In the genomic region with DNA sequence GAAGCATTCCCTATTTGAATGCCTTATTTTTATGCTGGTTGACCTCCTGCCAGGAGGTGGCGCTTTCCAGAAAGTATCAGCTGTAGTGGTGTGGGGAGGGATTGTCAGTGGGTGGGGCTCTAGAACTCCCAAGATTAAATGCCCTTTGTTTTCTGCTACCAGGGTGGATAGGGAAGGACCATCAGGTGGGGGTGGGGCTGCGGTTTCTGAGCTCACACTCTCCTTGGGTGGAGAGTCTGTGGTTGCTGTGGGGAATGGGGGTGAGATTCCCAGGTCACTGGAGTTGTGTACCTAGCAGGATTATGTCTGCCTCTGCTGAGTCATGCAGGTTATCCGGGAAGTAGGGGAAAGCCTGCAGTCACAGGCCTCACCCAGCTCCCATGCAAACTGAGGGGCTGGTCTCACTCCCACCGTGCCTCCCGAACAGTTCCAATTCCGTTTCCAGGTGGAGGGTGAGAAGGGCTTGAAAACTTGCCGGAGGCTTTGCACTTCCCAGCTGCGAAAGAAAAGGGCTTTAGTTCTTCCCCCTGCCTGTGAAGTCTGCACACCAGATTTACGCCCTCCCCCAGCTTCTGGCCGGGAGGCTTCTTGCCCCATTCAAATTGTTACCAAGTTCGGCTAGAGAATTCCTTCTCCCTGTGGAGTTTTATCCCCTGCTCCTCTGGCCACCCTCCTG, we compare ENCODE assay signal across 15 cellular contexts.
DNase-seq lines count a peak whose midpoint lies in the region; ATAC-seq, FAIRE-seq and TF ChIP-seq lines count a peak whose summit lies in the region.
"Had no signal": no experiment of that assay in that cellular context is flagged by ENCODE, and none has a peak within 500 bp of the region (broad histone marks: within the 10 kb centered on the region; RNA-seq: fewer than 3 reads in every experiment).

No MANE protein-coding gene starts in this region.

- TF ChIP-seq EP300 in A549 (IDR thresholded peaks at IDR 0.05) = no peak

- peak overlapping the region; percentile 41 for H3K9ac ChIP-seq in iPS-15b (ENCODE audit: low read depth, low read length)
- H3K9ac ChIP-seq: BLaER1 had no signal

- DNase-seq in A549 (ENCODE audit: low read depth in 1 of 2, low spot score in 1 of 2) (peak in 1 of 2 experiments; percentile 52), H7 (peak; percentile 1), RPMI8226 (peak; percentile 15), foreskin fibroblast (no peak)
- no peak for DNase-seq in activated CD4-positive, CD25-positive, alpha-beta regulatory T cell treated with anti-CD3 and anti-CD28 coated beads, Interleukin-2, amount 50 U/mL, for 72 hours
- DNase-seq in activated T-cell treated with anti-CD3 and anti-CD28 coated beads, Interleukin-2, amount 50 U/mL, for 4 hours = no peak
- DNase-seq: cerebellar nuclear complex; left ventricle myocardium inferior; NCI-H1436 treated with DMSO at 0.1 percent for 48 hours; stimulated activated naive CD8-positive, alpha-beta T cell treated with anti-CD3 and anti-CD28 coated beads, Interleukin-15, Interleukin-2, amounts not matched to agents 100 U/mL and 50 U/mL, for 24 hours had no signal

- CTCF ChIA-PET in A549 (lab: Yijun Ruan, JAX) = no interaction called here

- H3K36me3 ChIP-seq in H7 (replicated peaks; ENCODE audit: control insufficient read depth, insufficient read depth, low read length) (no peaks in the 10 kb centered on the region), iPS-15b (ENCODE audit: control insufficient read depth, insufficient read depth, low read length) (no peaks in the 10 kb centered on the region)
- H3K36me3 ChIP-seq: BLaER1, left ventricle myocardium inferior had no signal

- H3K27me3 ChIP-seq in H7 (ENCODE audit: control insufficient read depth, insufficient read depth, low read length) (no peaks in the 10 kb centered on the region), iPS-15b (ENCODE audit: control insufficient read depth, insufficient read depth, low read length) (no peaks in the 10 kb centered on the region)
- H3K27me3 ChIP-seq: BLaER1 had no signal

- 34% methylated on average over 11 of the region's 11 CpGs for WGBS in A549 (ENCODE audit: missing lambda C conversion rate)

- peak overlapping the region in 1 of 2 experiments; percentile 11; a peak in 2 of 6 replicates for H3K27ac ChIP-seq in A549
- H3K27ac ChIP-seq: BLaER1, left ventricle myocardium inferior had no signal

- no peaks in the 10 kb centered on the region for H3K4me1 Mint-ChIP-seq in activated T-cell treated with anti-CD3 and anti-CD28 coated beads, Interleukin-2, amount 50 U/mL, for 4 hours (ENCODE audit: low read depth)
- H3K4me1 Mint-ChIP-seq: activated T-helper 17 cell treated with anti-CD3 and anti-CD28 coated beads, Interleukin-2, amount 50 U/mL, for 72 hours had no signal

- no peaks in the 10 kb centered on the region for H3K36me3 Mint-ChIP-seq in activated T-cell treated with anti-CD3 and anti-CD28 coated beads, Interleukin-2, amount 50 U/mL, for 4 hours (ENCODE audit: insufficient read depth)

- ATAC-seq in A549 (peak in 1 of 2 experiments; percentile 68; a peak in 3 of 6 replicates), GM18909 (IDR thresholded peaks at IDR 0.05; ENCODE audit: poor library complexity, unreplicated experiment) (no peak)
- no peak for ATAC-seq in activated T-cell treated with anti-CD3 and anti-CD28 coated beads, Interleukin-2, amount 50 U/mL, for 4 hours
- ATAC-seq: activated T-helper 17 cell treated with anti-CD3 and anti-CD28 coated beads, Interleukin-2, amount 50 U/mL, for 72 hours; GM12878; stimulated activated naive CD8-positive, alpha-beta T cell treated with anti-CD3 and anti-CD28 coated beads, Interleukin-15, Interleukin-2, amounts not matched to agents 100 U/mL and 50 U/mL, for 24 hours had no signal

- POLR2A ChIA-PET in A549 (lab: Yijun Ruan, JAX) = no interaction called here

- no peaks in the 10 kb centered on the region for H3K27me3 Mint-ChIP-seq in activated T-cell treated with anti-CD3 and anti-CD28 coated beads, Interleukin-2, amount 50 U/mL, for 4 hours (ENCODE audit: low read depth)
- H3K27me3 Mint-ChIP-seq: activated T-helper 17 cell treated with anti-CD3 and anti-CD28 coated beads, Interleukin-2, amount 50 U/mL, for 72 hours had no signal

- TF ChIP-seq POLR2A in A549 (IDR thresholded peaks at IDR 0.05; ENCODE audit: low read length) = no peak

- H3K9me3 ChIP-seq in A549 = peaks cover 4% of the 10 kb centered on the region; the same call in 1 of the 3 replicates
- H3K9me3 ChIP-seq in iPS-15b (ENCODE audit: control insufficient read depth, insufficient read depth, low read length) = no peaks in the 10 kb centered on the region
- H3K9me3 ChIP-seq: BLaER1 had no signal

- peaks cover 18% of the 10 kb centered on the region; the same call in 2 of the 3 replicates for H3K4me1 ChIP-seq in A549
- peaks cover 3% of the 10 kb centered on the region for H3K4me1 ChIP-seq in iPS-15b (ENCODE audit: control insufficient read depth, insufficient read depth, low read length)
- H3K4me1 ChIP-seq: BLaER1, left ventricle myocardium inferior had no signal

- TF ChIP-seq CTCF in A549 (IDR thresholded peaks at IDR 0.05) (no peak; the same call in 2 of the 3 replicates), foreskin fibroblast (IDR thresholded peaks at IDR 0.05; ENCODE audit: low read depth, low read length) (no peak)

- no peak overlapping the region for H3K4me3 Mint-ChIP-seq in activated T-cell treated with anti-CD3 and anti-CD28 coated beads, Interleukin-2, amount 50 U/mL, for 4 hours
- H3K4me3 Mint-ChIP-seq: activated T-helper 17 cell treated with anti-CD3 and anti-CD28 coated beads, Interleukin-2, amount 50 U/mL, for 72 hours had no signal

- H3K9me3 Mint-ChIP-seq in activated T-cell treated with anti-CD3 and anti-CD28 coated beads, Interleukin-2, amount 50 U/mL, for 4 hours = peaks cover 28% of the 10 kb centered on the region

- FAIRE-seq in A549 (lab: Jason Lieb, UNC) = no peak
- FAIRE-seq: GM12878 had no signal

- H3K4me3 ChIP-seq in A549 (no peak overlapping the region), H7 (ENCODE audit: insufficient read depth, low read depth, low read length) (peak overlapping the region; percentile 4; the same call in 1 of the 2 replicates), iPS-15b (ENCODE audit: low read depth, low read length) (peak overlapping the region; percentile 40), foreskin fibroblast (ENCODE audit: low read depth in 1 of 2, low read length in 2 of 2) (no peak overlapping the region)
- H3K4me3 ChIP-seq: BLaER1, GM12878, left ventricle myocardium inferior had no signal

- TF ChIP-seq RAD21 in A549 (conservative IDR thresholded peaks at IDR 0.05 in 1 of 2, IDR thresholded peaks at IDR 0.05 in 1 of 2) = 0 out of 5 replicates have a peak, but pooled peaks of 1 of the 2 experiments have one; percentile 5

- H3K4me2 ChIP-seq in A549 = peak overlapping the region; percentile 33
- H3K4me2 ChIP-seq: BLaER1 had no signal

TF ChIP-seq in A549, 52 proteins besides CTCF, POLR2A, EP300 and RAD21:
- TF ChIP-seq, protein P1, sequence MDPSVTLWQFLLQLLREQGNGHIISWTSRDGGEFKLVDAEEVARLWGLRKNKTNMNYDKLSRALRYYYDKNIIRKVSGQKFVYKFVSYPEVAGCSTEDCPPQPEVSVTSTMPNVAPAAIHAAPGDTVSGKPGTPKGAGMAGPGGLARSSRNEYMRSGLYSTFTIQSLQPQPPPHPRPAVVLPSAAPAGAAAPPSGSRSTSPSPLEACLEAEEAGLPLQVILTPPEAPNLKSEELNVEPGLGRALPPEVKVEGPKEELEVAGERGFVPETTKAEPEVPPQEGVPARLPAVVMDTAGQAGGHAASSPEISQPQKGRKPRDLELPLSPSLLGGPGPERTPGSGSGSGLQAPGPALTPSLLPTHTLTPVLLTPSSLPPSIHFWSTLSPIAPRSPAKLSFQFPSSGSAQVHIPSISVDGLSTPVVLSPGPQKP (IDR thresholded peaks at IDR 0.05; ENCODE audit: low read depth, low read length) = no peak
- no peak for TF ChIP-seq ZC3H11A (IDR thresholded peaks at IDR 0.05)
- TF ChIP-seq TP53 (CRISPR knock-in tag; IDR thresholded peaks at IDR 0.05) = no peak
- TF ChIP-seq RCOR1 (IDR thresholded peaks at IDR 0.05; ENCODE audit: low read depth, low read length) = no peak
- TF ChIP-seq NPAS2 (CRISPR knock-in tag; IDR thresholded peaks at IDR 0.05; ENCODE audit: borderline replicate concordance) = no peak
- no peak for TF ChIP-seq HDAC2 (IDR thresholded peaks at IDR 0.05)
- TF ChIP-seq, protein P2, sequence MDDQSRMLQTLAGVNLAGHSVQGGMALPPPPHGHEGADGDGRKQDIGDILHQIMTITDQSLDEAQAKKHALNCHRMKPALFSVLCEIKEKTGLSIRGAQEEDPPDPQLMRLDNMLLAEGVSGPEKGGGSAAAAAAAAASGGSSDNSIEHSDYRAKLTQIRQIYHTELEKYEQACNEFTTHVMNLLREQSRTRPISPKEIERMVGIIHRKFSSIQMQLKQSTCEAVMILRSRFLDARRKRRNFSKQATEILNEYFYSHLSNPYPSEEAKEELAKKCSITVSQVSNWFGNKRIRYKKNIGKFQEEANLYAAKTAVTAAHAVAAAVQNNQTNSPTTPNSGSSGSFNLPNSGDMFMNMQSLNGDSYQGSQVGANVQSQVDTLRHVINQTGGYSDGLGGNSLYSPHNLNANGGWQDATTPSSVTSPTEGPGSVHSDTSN (IDR thresholded peaks at IDR 0.05) = no peak
- no peak for TF ChIP-seq BHLHE40 (IDR thresholded peaks at IDR 0.05; ENCODE audit: low read depth, low read length)
- no peak for TF ChIP-seq POLR2AphosphoS2 (conservative IDR thresholded peaks at IDR 0.05; ENCODE audit: low read length)
- no peak for TF ChIP-seq FOSB (CRISPR knock-in tag; IDR thresholded peaks at IDR 0.05)
TF ChIP-seq in A549: peak in this region for 0.

Comparison
In these comparisons a context has a peak if more than half of its experiments do, and no peak if none do; other contexts are left out.
1. DNase-seq: peak in H7 (single experiment) and RPMI8226 (single experiment); none in foreskin fibroblast (0 of 2), activated CD4-positive, CD25-positive, alpha-beta regulatory T cell treated with anti-CD3 and anti-CD28 coated beads, Interleukin-2, amount 50 U/mL, for 72 hours (single experiment) and activated T-cell treated with anti-CD3 and anti-CD28 coated beads, Interleukin-2, amount 50 U/mL, for 4 hours (single experiment).
2. H3K4me3 ChIP-seq: peak in H7 (single experiment) and iPS-15b (single experiment); none in A549 (single experiment) and foreskin fibroblast (0 of 2).